Comparison of ENCODE assay signal across 9 cellular contexts in the genomic region with DNA sequence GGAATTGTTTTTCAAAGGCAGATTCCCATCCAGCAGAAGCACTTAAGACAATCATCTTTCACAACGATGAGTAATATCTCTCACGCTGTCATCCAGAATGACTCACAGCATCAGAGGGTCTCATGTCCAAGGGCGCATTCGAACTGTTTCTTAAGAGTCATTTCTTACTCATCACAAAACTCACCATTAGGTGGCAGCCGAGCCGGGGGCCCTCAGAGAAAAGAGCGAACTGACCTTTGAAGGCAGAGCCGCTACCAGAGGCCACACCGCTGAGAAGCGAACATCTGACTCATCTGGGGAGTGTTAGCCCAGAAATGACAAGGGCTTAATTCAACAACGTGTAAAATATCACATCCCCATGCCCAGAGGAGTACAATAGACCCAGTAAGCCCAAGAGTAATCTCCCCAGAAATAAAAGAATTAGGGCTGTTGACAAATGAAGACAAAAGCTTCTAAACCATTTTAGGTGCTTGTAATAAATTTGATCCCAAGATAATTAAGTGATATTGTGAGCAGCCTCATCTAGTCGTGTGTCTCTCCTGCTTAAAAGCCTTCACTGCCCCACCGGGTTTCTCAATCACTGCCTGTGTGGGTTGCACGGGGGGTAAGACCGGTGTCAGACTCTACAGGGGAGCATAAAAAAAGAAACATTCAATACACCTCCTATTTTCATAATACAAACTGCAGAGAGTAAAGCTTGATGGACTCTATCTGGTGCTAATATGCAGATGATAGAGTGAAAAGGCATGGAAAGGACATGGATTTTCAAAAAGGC.
DNase-seq lines count a peak whose midpoint lies in the region; ATAC-seq and TF ChIP-seq lines count a peak whose summit lies in the region.
"Had no signal": no experiment of that assay in that cellular context is flagged by ENCODE, and none has a peak within 500 bp of the region (broad histone marks: within the 10 kb centered on the region; RNA-seq: fewer than 3 reads in every experiment).

No MANE protein-coding gene starts in this region.

- H3K9me3 Mint-ChIP-seq in osteocyte (ENCODE audit: unreplicated experiment) = peaks cover 1% of the 10 kb centered on the region

- H3K4me3 ChIP-seq in OCI-LY7 (ENCODE audit: low read depth, low read length, poor library complexity, severe bottlenecking) = no peak overlapping the region
- no peak overlapping the region for H3K4me3 ChIP-seq in thyroid gland (replicated peaks in 1 of 3)
- H3K4me3 ChIP-seq: BLaER1 treated with 17β-estradiol and CSF1 and Interleukin-3, amounts not matched to agents 10 nM and 100 nM had no signal

- no peak overlapping the region for H2AFZ ChIP-seq in OCI-LY7 (ENCODE audit: low read length)

- H3K27me3 Mint-ChIP-seq in osteocyte (ENCODE audit: unreplicated experiment) = no peaks in the 10 kb centered on the region

- BruUV-seq in OCI-LY7 (replicated peaks; lab: Mats Ljungman, UMichigan) = no TSS peak

- H3K27ac ChIP-seq in OCI-LY7 (ENCODE audit: low read depth, low read length, poor library complexity, severe bottlenecking) = no peak overlapping the region
- H3K27ac ChIP-seq in foreskin keratinocyte = peak overlapping the region; percentile 87
- H3K27ac ChIP-seq in thyroid gland = peak overlapping the region; percentile 50 to 79 (median 79)
- H3K27ac ChIP-seq: BLaER1 treated with 17β-estradiol and CSF1 and Interleukin-3, amounts not matched to agents 10 nM and 100 nM had no signal

- ATAC-seq in HG02885 (IDR thresholded peaks at IDR 0.05; ENCODE audit: poor library complexity, unreplicated experiment) = peak; percentile 97
- ATAC-seq in foreskin keratinocyte = peak; percentile 94

- no peaks in the 10 kb centered on the region for H3K36me3 Mint-ChIP-seq in osteocyte (ENCODE audit: unreplicated experiment)

- H3K27me3 ChIP-seq in foreskin keratinocyte (no peaks in the 10 kb centered on the region), thyroid gland (no peaks in the 10 kb centered on the region)
- H3K27me3 ChIP-seq: BLaER1 treated with 17β-estradiol and CSF1 and Interleukin-3, amounts not matched to agents 10 nM and 100 nM had no signal

- H3K27ac Mint-ChIP-seq in osteocyte (ENCODE audit: unreplicated experiment) = peak overlapping the region; percentile 52

- H3K36me3 ChIP-seq in OCI-LY7 (ENCODE audit: insufficient read depth, low read length) (no peaks in the 10 kb centered on the region), thyroid gland (no peaks in the 10 kb centered on the region)
- H3K36me3 ChIP-seq: BLaER1 treated with 17β-estradiol and CSF1 and Interleukin-3, amounts not matched to agents 10 nM and 100 nM had no signal

- CTCF ChIA-PET in OCI-LY7 (lab: Charles Lee; ENCODE audit: unreplicated experiment) = no interaction called here

- intact Hi-C loops in OCI-LY7 (cut with micrococcal nuclease; ENCODE audit: unreplicated experiment) (no loop called here), thyroid gland (cut with DNase I) (no loop called here)

- H3K9me3 ChIP-seq in OCI-LY7 (ENCODE audit: low read length) (no peaks in the 10 kb centered on the region), thyroid gland (no peaks in the 10 kb centered on the region)
- H3K9me3 ChIP-seq: BLaER1 treated with 17β-estradiol and CSF1 and Interleukin-3, amounts not matched to agents 10 nM and 100 nM had no signal

- no peak overlapping the region for H3K4me2 ChIP-seq in OCI-LY7 (ENCODE audit: low read length)
- H3K4me2 ChIP-seq: BLaER1 treated with 17β-estradiol and CSF1 and Interleukin-3, amounts not matched to agents 10 nM and 100 nM had no signal

- POLR2A ChIA-PET in OCI-LY7 (lab: Charles Lee) = no interaction called here

- H3K4me3 Mint-ChIP-seq in osteocyte (ENCODE audit: unreplicated experiment) = peak overlapping the region; percentile 49

- no peaks in the 10 kb centered on the region for H3K9me2 ChIP-seq in OCI-LY7 (ENCODE audit: insufficient read depth, low read length)

- H3K4me1 ChIP-seq in OCI-LY7 (ENCODE audit: insufficient read depth, low read length, poor library complexity, severe bottlenecking) (no peaks in the 10 kb centered on the region), foreskin keratinocyte (peaks cover 12% of the 10 kb centered on the region), thyroid gland (peaks cover 11 to 16% of the 10 kb centered on the region in 2 donors)

- TF ChIP-seq CTCF in OCI-LY7 (conservative IDR thresholded peaks at IDR 0.05; ENCODE audit: low read length) (peak; percentile 74), foreskin keratinocyte (conservative IDR thresholded peaks at IDR 0.05) (peak; percentile 70), osteocyte (IDR thresholded peaks at IDR 0.05) (peak; percentile 75), thyroid gland (IDR thresholded peaks at IDR 0.05) (peak in 3 of 6 experiments; percentile 31 to 44 (median 38))

- WGBS in thyroid gland, 2 donors = 49 to 50% methylated on average over 13 to 15 of the region's 15 CpGs

- TF ChIP-seq POLR2A in thyroid gland (IDR thresholded peaks at IDR 0.05) = no peak

- H3K79me2 ChIP-seq in OCI-LY7 (ENCODE audit: insufficient read depth, low read depth, low read length) = no peaks in the 10 kb centered on the region

- H4K20me1 ChIP-seq in OCI-LY7 (ENCODE audit: insufficient read depth, low read length) = no peaks in the 10 kb centered on the region
- H4K20me1 ChIP-seq: BLaER1 treated with 17β-estradiol and CSF1 and Interleukin-3, amounts not matched to agents 10 nM and 100 nM had no signal

- peaks cover 13% of the 10 kb centered on the region for H3K4me1 Mint-ChIP-seq in osteocyte (ENCODE audit: unreplicated experiment)

- peak in 2 of 3 experiments; percentile 7 to 43 for DNase-seq in NCI-H1417 (lab: John Stamatoyannopoulos, UW)
- no peak for DNase-seq in NCI-H1417 treated with DMSO at 0.1 percent for 48 hours (lab: John Stamatoyannopoulos, UW)
- DNase-seq in OCI-LY7 (ENCODE audit: low spot score) = peak; percentile 21
- peak; percentile 17 to 35 for DNase-seq in activated T-helper 1 cell treated with anti-CD3 and anti-CD28 coated beads, Interleukin-2, amount 50 U/mL, for 16 hours (ENCODE audit: low read depth in 1 of 2, low spot score in 1 of 2)
- DNase-seq in foreskin keratinocyte = peak; percentile 92 to 98
- peak; percentile 88 for DNase-seq in osteocyte (ENCODE audit: extremely low spot score, unreplicated experiment)
- DNase-seq in thyroid gland = peak; percentile 55 to 65
